ENCODE assay signal across 28 cellular contexts in the genomic region with DNA sequence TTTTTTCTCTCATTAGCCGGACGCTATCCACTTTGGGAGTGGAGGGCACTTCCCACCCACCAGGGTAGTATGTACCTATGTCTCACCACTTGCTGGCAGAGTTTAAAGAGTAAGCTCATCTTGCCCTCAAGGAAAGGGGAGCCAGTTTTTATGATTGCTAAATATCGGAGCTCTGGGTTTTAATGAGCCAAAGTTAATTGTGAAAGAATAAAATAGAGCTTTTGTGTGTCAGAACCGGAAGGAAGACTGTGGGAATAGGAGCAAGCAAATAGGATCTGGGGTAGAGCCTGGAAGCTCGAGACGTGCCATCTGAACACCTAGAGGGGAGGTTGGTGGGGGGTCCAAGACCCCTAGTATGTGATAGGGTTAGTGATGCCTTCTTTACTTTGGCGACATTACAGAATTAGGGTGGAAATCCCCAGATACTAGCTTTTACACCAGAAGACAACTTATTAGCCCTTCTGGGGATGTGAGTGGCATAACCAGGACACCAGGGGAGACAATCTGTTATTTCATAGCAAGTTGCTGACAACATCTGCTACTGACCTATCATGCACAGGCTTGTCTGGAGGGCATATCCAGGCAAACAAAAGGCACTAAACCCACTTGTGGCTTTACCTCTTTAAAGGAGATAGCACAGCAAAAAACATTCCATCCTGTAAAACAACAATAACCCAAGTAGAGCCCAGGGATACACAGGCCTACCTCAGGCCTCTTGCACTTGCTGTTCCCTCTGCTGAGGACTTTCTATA.
DNase-seq lines count a peak whose midpoint lies in the region; ATAC-seq, FAIRE-seq and TF ChIP-seq lines count a peak whose summit lies in the region.
"Had no signal": no experiment of that assay in that cellular context is flagged by ENCODE, and none has a peak within 500 bp of the region (broad histone marks: within the 10 kb centered on the region; RNA-seq: fewer than 3 reads in every experiment).

No MANE protein-coding gene starts in this region.

- intact Hi-C loops in Right ventricle myocardium inferior (cut with DNase I), result no loop called here
- intact Hi-C loops in cardiac septum (cut with DNase I), result no loop called here
- intact Hi-C loops in breast epithelium (cut with DNase I; ENCODE audit: low total_unique reads), result no loop called here

- no peaks in the 10 kb centered on the region for H3K9me3 ChIP-seq in breast epithelium
- H3K9me3 ChIP-seq: BLaER1 treated with 17β-estradiol and CSF1 and Interleukin-3, amounts not matched to agents 10 nM and 100 nM; HAP-1 had no signal

- FAIRE-seq in HTR-8/SVneo (lab: Jason Lieb, UNC), result no peak
- FAIRE-seq: GM12878 had no signal

- peak; percentile 39 for ATAC-seq in Right ventricle myocardium inferior
- peak; percentile 15 for ATAC-seq in foreskin keratinocyte
- ATAC-seq in stimulated activated naive CD8-positive, alpha-beta T cell treated with anti-CD3 and anti-CD28 coated beads, Interleukin-15, Interleukin-2, amounts not matched to agents 100 U/mL and 50 U/mL, for 24 hours, result no peak
- ATAC-seq in HG02840 (IDR thresholded peaks at IDR 0.05; ENCODE audit: low FRiP score, unreplicated experiment), result no peak
- ATAC-seq: GM12878 had no signal

- H3K36me3 ChIP-seq in breast epithelium, result no peaks in the 10 kb centered on the region
- H3K36me3 ChIP-seq: BLaER1 treated with 17β-estradiol and CSF1 and Interleukin-3, amounts not matched to agents 10 nM and 100 nM; HAP-1 had no signal

- H3K4me1 ChIP-seq in breast epithelium, result no peaks in the 10 kb centered on the region
- no peaks in the 10 kb centered on the region for H3K4me1 ChIP-seq in foreskin keratinocyte
- H3K4me1 ChIP-seq: BLaER1 treated with 17β-estradiol and CSF1 and Interleukin-3, amounts not matched to agents 10 nM and 100 nM; HAP-1 had no signal

- no peak for DNase-seq in Right ventricle myocardium inferior (ENCODE audit: missing footprints)
- no peak for DNase-seq in cardiac septum (ENCODE audit: low spot score)
- no peak for DNase-seq in breast epithelium (ENCODE audit: low spot score in 2 of 2)
- peak; percentile 57 to 68 for DNase-seq in foreskin keratinocyte
- DNase-seq in stimulated activated naive CD8-positive, alpha-beta T cell treated with anti-CD3 and anti-CD28 coated beads, Interleukin-15, Interleukin-2, amounts not matched to agents 100 U/mL and 50 U/mL, for 24 hours, result no peak
- DNase-seq in HTR-8/SVneo (ENCODE audit: insufficient read length, low spot score), result no peak
- DNase-seq: AML-193; CD4-positive, alpha-beta T cell; COR-L47; DMS79; EL; GDM1; GOT3; IMR-90; KG1; MM.1S; NCI-H1048; NCI-H1417; NCI-H1694; NCI-H2029 treated with DMSO at 0.1 percent for 48 hours; NCI-H446; NCI-H69; RPMI8226; SHP77 had no signal

- H3K27ac ChIP-seq in breast epithelium (peak overlapping the region; percentile 87), foreskin keratinocyte (no peak overlapping the region)
- H3K27ac ChIP-seq: BLaER1 treated with 17β-estradiol and CSF1 and Interleukin-3, amounts not matched to agents 10 nM and 100 nM had no signal

- H3K4me3 ChIP-seq in breast epithelium, result no peak overlapping the region
- H3K4me3 ChIP-seq: BLaER1 treated with 17β-estradiol and CSF1 and Interleukin-3, amounts not matched to agents 10 nM and 100 nM; GM12878; HAP-1 had no signal

- no peak for TF ChIP-seq CTCF in breast epithelium (IDR thresholded peaks at IDR 0.05)
- no peak for TF ChIP-seq CTCF in foreskin keratinocyte (conservative IDR thresholded peaks at IDR 0.05)

- no peak for TF ChIP-seq POLR2A in breast epithelium (IDR thresholded peaks at IDR 0.05)

- H3K27me3 ChIP-seq in breast epithelium (no peaks in the 10 kb centered on the region), foreskin keratinocyte (no peaks in the 10 kb centered on the region)
- H3K27me3 ChIP-seq: BLaER1 treated with 17β-estradiol and CSF1 and Interleukin-3, amounts not matched to agents 10 nM and 100 nM had no signal

Comparison
In these comparisons a context has a peak if more than half of its experiments do, and no peak if none do; other contexts are left out.
1. ATAC-seq: peak in Right ventricle myocardium inferior (single experiment) and foreskin keratinocyte (single experiment); none in stimulated activated naive CD8-positive, alpha-beta T cell treated with anti-CD3 and anti-CD28 coated beads, Interleukin-15, Interleukin-2, amounts not matched to agents 100 U/mL and 50 U/mL, for 24 hours (single experiment) and HG02840 (single experiment).
2. DNase-seq: peak in foreskin keratinocyte (2 of 2); none in Right ventricle myocardium inferior (single experiment), cardiac septum (single experiment), breast epithelium (0 of 2), stimulated activated naive CD8-positive, alpha-beta T cell treated with anti-CD3 and anti-CD28 coated beads, Interleukin-15, Interleukin-2, amounts not matched to agents 100 U/mL and 50 U/mL, for 24 hours (single experiment) and HTR-8/SVneo (single experiment).